Comparison of ENCODE assay signal across 17 cellular contexts in genomic region chr3:55252921-55253320, GRCh38.
"Had no signal": no experiment of that assay in that cellular context is flagged by ENCODE, and none has a peak within 500 bp of the region (broad histone marks: within the 10 kb centered on the region; RNA-seq: fewer than 3 reads in every experiment).

No MANE protein-coding gene starts in this region.

- DNase-seq: activated CD4-positive, alpha-beta T cell treated with anti-CD3 and anti-CD28 coated beads, Interleukin-2, amount 50 U/mL, for 48 hours; activated gamma-delta T cell; body of pancreas; dermis blood vessel endothelial cell; effector memory CD8-positive, alpha-beta T cell; head of caudate nucleus; kidney; left lung; nephron progenitor cell; nucleus accumbens; posterior cingulate gyrus; stimulated activated CD4-positive, alpha-beta T cell treated with anti-CD3 and anti-CD28 coated beads, Interleukin-2, amount 100 ng/mL, for 24 hours; stimulated activated naive CD8-positive, alpha-beta T cell treated with anti-CD3 and anti-CD28 coated beads, Interleukin-15, Interleukin-2, amounts not matched to agents 100 U/mL and 50 U/mL, for 24 hours; transverse colon had no signal

- H3K36me3 ChIP-seq: left lung, right atrium auricular region, suprapubic skin, transverse colon, vagina had no signal

- H3K4me3 ChIP-seq: body of pancreas, left lung, right atrium auricular region, suprapubic skin, transverse colon, vagina had no signal

- H3K27ac ChIP-seq: body of pancreas, left lung, right atrium auricular region, suprapubic skin, transverse colon, vagina had no signal

- ATAC-seq: body of pancreas; effector memory CD8-positive, alpha-beta T cell; left lung; stimulated activated naive CD8-positive, alpha-beta T cell treated with anti-CD3 and anti-CD28 coated beads, Interleukin-15, Interleukin-2, amounts not matched to agents 100 U/mL and 50 U/mL, for 24 hours had no signal

- H3K4me1 ChIP-seq: body of pancreas, left lung, right atrium auricular region, suprapubic skin, transverse colon, vagina had no signal

- H3K27me3 ChIP-seq: body of pancreas, left lung, right atrium auricular region, suprapubic skin, transverse colon, vagina had no signal

- H3K9me3 ChIP-seq: body of pancreas, left lung, right atrium auricular region, suprapubic skin, transverse colon, vagina had no signal
